In the genomic region with DNA sequence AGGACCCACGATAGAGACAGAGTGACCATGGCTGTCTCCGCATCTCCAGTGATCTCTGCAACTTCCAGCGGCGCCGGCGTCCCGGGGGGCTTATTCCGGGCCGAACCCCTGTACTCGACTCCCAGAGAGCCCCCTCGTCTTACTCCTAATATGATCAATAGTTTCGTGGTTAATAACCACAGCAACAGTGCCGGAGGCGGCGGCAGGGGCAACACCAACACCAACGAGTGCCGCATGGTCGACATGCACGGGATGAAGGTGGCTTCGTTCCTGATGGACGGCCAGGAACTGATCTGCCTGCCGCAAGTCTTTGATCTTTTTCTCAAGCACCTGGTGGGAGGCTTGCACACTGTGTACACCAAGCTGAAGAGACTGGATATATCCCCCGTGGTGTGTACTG, we compare ENCODE assay signal across 10 cellular contexts. TPM values are rescaled to one million over a fixed set of nuclear protein-coding genes. Genes with fewer than 3 reads are reported as not detected.
DNase-seq lines count a peak whose midpoint lies in the region; ATAC-seq and TF ChIP-seq lines count a peak whose summit lies in the region.
"Had no signal": no experiment of that assay in that cellular context is flagged by ENCODE, and none has a peak within 500 bp of the region (broad histone marks: within the 10 kb centered on the region; RNA-seq: fewer than 3 reads in every experiment).

No MANE protein-coding gene starts in this region.

- CTCF ChIA-PET in WTC11 (lab: Charles Lee): interaction anchor here (1.2 to 1.3 kb wide), 2 partner anchors 23 to 26 kb away, joined by 3 read pairs; no protein-coding TSS in a partner anchor

- no peak for TF ChIP-seq CTCF in WTC11 (IDR thresholded peaks at IDR 0.05)

- H3K27ac Mint-ChIP-seq in WTC11: no peak overlapping the region
- no peak overlapping the region for H3K27ac Mint-ChIP-seq in stimulated activated memory B cell treated with anti-CD40 and anti-IgM and Interleukin-4, amounts not matched to agents 10 μg/mL and 1 μg/mL and 100 μg/mL, for 72 hours

- H3K9me3 Mint-ChIP-seq in WTC11: no peaks in the 10 kb centered on the region
- H3K9me3 Mint-ChIP-seq in stimulated activated memory B cell treated with anti-CD40 and anti-IgM and Interleukin-4, amounts not matched to agents 10 μg/mL and 1 μg/mL and 100 μg/mL, for 72 hours: no peaks in the 10 kb centered on the region

- H3K27ac ChIP-seq in iPS-18a (ENCODE audit: low read length): no peak overlapping the region
- H3K27ac ChIP-seq: BLaER1 had no signal

- DNase-seq in NCI-H146 (lab: John Stamatoyannopoulos, UW) (peak; percentile 57), NCI-H146 treated with DMSO at 0.1 percent for 48 hours (lab: John Stamatoyannopoulos, UW; ENCODE audit: unreplicated experiment) (no peak), WTC11 (ENCODE audit: low spot score) (no peak), NCI-H1436 (lab: John Stamatoyannopoulos, UW) (no peak), NCI-H187 treated with DMSO at 0.1 percent for 48 hours (lab: John Stamatoyannopoulos, UW) (no peak)
- DNase-seq in stimulated activated CD8-positive, alpha-beta memory T cell treated with anti-CD3 and anti-CD28 coated beads, Interleukin-4, amount 100 ng/mL, for 48 hours: no peak
- DNase-seq: GOT3 had no signal

- H3K4me1 ChIP-seq in iPS-18a (ENCODE audit: control insufficient read depth, low read depth, low read length): peaks cover 9% of the 10 kb centered on the region
- H3K4me1 ChIP-seq: BLaER1 had no signal

- H3K9ac ChIP-seq in iPS-18a (ENCODE audit: low read length): peak overlapping the region; percentile 0
- H3K9ac ChIP-seq: BLaER1 had no signal

- H3K9me3 ChIP-seq in iPS-18a (ENCODE audit: control insufficient read depth, low read depth, low read length): no peaks in the 10 kb centered on the region

- POLR2A ChIA-PET in WTC11 (lab: Charles Lee): no interaction called here

- H3K4me1 Mint-ChIP-seq in WTC11: peaks cover 31% of the 10 kb centered on the region
- H3K4me1 Mint-ChIP-seq in stimulated activated memory B cell treated with anti-CD40 and anti-IgM and Interleukin-4, amounts not matched to agents 10 μg/mL and 1 μg/mL and 100 μg/mL, for 72 hours: peaks cover 8% of the 10 kb centered on the region

- no peaks in the 10 kb centered on the region for H3K36me3 Mint-ChIP-seq in WTC11
- no peaks in the 10 kb centered on the region for H3K36me3 Mint-ChIP-seq in stimulated activated memory B cell treated with anti-CD40 and anti-IgM and Interleukin-4, amounts not matched to agents 10 μg/mL and 1 μg/mL and 100 μg/mL, for 72 hours

- peaks cover 40% of the 10 kb centered on the region for H3K27me3 Mint-ChIP-seq in WTC11 (ENCODE audit: low read depth)
- peaks cover 32% of the 10 kb centered on the region for H3K27me3 Mint-ChIP-seq in stimulated activated memory B cell treated with anti-CD40 and anti-IgM and Interleukin-4, amounts not matched to agents 10 μg/mL and 1 μg/mL and 100 μg/mL, for 72 hours

- ATAC-seq in WTC11: 0 out of 2 replicates have a peak, but pooled peaks have one; percentile 1
- ATAC-seq in stimulated activated memory B cell treated with anti-CD40 and anti-IgM and Interleukin-4, amounts not matched to agents 10 μg/mL and 1 μg/mL and 100 μg/mL, for 72 hours: no peak

- peak overlapping the region; percentile 90 for H3K4me3 Mint-ChIP-seq in WTC11
- peak overlapping the region; percentile 78 for H3K4me3 Mint-ChIP-seq in stimulated activated memory B cell treated with anti-CD40 and anti-IgM and Interleukin-4, amounts not matched to agents 10 μg/mL and 1 μg/mL and 100 μg/mL, for 72 hours

- peaks cover 39% of the 10 kb centered on the region for H3K27me3 ChIP-seq in iPS-18a (ENCODE audit: control insufficient read depth, insufficient read depth, low read length)

- H3K36me3 ChIP-seq in iPS-18a (ENCODE audit: control insufficient read depth, low read depth, low read length): no peaks in the 10 kb centered on the region
- H3K36me3 ChIP-seq: BLaER1 had no signal

- H3K4me3 ChIP-seq in iPS-18a (ENCODE audit: low read length): peak overlapping the region; percentile 67
- H3K4me3 ChIP-seq: BLaER1 had no signal

TF ChIP-seq in WTC11, 78 proteins besides CTCF, POLR2A, EP300 and RAD21:
- no peak for TF ChIP-seq CBFB (CRISPR knock-in tag; IDR thresholded peaks at IDR 0.05; ENCODE audit: low read depth)
- no peak for TF ChIP-seq ZBTB43 (CRISPR knock-in tag; IDR thresholded peaks at IDR 0.05)
- TF ChIP-seq, protein P1, sequence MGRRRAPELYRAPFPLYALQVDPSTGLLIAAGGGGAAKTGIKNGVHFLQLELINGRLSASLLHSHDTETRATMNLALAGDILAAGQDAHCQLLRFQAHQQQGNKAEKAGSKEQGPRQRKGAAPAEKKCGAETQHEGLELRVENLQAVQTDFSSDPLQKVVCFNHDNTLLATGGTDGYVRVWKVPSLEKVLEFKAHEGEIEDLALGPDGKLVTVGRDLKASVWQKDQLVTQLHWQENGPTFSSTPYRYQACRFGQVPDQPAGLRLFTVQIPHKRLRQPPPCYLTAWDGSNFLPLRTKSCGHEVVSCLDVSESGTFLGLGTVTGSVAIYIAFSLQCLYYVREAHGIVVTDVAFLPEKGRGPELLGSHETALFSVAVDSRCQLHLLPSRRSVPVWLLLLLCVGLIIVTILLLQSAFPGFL (CRISPR knock-in tag; IDR thresholded peaks at IDR 0.05; ENCODE audit: borderline replicate concordance): no peak
- TF ChIP-seq OVOL2 (CRISPR knock-in tag; IDR thresholded peaks at IDR 0.05; ENCODE audit: borderline replicate concordance): no peak
- TF ChIP-seq NFYB (CRISPR knock-in tag; conservative IDR thresholded peaks at IDR 0.05; ENCODE audit: low read depth): no peak
- TF ChIP-seq, protein P2, sequence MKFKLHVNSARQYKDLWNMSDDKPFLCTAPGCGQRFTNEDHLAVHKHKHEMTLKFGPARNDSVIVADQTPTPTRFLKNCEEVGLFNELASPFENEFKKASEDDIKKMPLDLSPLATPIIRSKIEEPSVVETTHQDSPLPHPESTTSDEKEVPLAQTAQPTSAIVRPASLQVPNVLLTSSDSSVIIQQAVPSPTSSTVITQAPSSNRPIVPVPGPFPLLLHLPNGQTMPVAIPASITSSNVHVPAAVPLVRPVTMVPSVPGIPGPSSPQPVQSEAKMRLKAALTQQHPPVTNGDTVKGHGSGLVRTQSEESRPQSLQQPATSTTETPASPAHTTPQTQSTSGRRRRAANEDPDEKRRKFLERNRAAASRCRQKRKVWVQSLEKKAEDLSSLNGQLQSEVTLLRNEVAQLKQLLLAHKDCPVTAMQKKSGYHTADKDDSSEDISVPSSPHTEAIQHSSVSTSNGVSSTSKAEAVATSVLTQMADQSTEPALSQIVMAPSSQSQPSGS (CRISPR knock-in tag; IDR thresholded peaks at IDR 0.05; ENCODE audit: borderline replicate concordance, low read depth): no peak
- TF ChIP-seq ERG (CRISPR knock-in tag; IDR thresholded peaks at IDR 0.05): no peak
- no peak for TF ChIP-seq ZNF138 (CRISPR knock-in tag; conservative IDR thresholded peaks at IDR 0.05)
- TF ChIP-seq E2F1 (CRISPR knock-in tag; IDR thresholded peaks at IDR 0.05): no peak
- TF ChIP-seq GTF2I (CRISPR knock-in tag; conservative IDR thresholded peaks at IDR 0.05): no peak
- TF ChIP-seq SMAD4 (CRISPR knock-in tag; IDR thresholded peaks at IDR 0.05): no peak
- no peak for TF ChIP-seq RORB (CRISPR knock-in tag; IDR thresholded peaks at IDR 0.05)
- TF ChIP-seq MXD4 (CRISPR knock-in tag; IDR thresholded peaks at IDR 0.05; ENCODE audit: borderline replicate concordance): no peak
- TF ChIP-seq ETV6 (CRISPR knock-in tag; IDR thresholded peaks at IDR 0.05): no peak
- no peak for TF ChIP-seq ZNF263 (CRISPR knock-in tag; IDR thresholded peaks at IDR 0.05; ENCODE audit: low read depth)
- no peak for TF ChIP-seq RELA (CRISPR knock-in tag; IDR thresholded peaks at IDR 0.05; ENCODE audit: borderline replicate concordance)
- TF ChIP-seq JAZF1 (CRISPR knock-in tag; IDR thresholded peaks at IDR 0.05): no peak
- no peak for TF ChIP-seq ELF4 (CRISPR knock-in tag; IDR thresholded peaks at IDR 0.05; ENCODE audit: low read depth)
- TF ChIP-seq TEAD1 (CRISPR knock-in tag; IDR thresholded peaks at IDR 0.05): no peak
- TF ChIP-seq, protein P3, sequence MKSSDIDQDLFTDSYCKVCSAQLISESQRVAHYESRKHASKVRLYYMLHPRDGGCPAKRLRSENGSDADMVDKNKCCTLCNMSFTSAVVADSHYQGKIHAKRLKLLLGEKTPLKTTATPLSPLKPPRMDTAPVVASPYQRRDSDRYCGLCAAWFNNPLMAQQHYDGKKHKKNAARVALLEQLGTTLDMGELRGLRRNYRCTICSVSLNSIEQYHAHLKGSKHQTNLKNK (CRISPR knock-in tag; IDR thresholded peaks at IDR 0.05): no peak

RNA-seq across cellular contexts. Expression of gene DACH2, which starts 0.3 kb away (rescaled TPM):
- total RNA-seq in WTC11 (2021): 2.6 to 3.5 TPM (median 3.1 TPM) in 3 replicates
